Comparison of ENCODE assay signal across 1 cellular context in the genomic region with DNA sequence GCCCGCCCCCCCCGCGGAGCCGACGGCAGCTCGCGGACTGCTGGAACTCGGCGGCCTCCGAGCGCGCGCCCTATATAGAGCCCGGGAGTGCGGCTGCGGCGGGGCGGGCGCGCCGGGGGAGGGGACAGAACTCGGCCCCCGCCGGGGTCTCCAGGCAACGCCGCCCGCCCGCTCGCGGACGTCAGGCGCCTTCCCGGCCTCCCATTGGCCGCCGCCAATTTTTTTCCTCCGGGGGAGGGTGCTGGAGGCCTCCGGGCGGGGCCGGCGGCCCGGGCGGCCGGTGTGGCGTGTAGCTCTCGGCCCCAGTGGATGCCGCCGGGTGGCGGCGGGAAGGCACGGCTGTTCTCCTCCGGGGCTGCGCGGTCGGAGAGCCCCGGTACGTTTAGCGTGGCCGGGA.
TF ChIP-seq lines count a peak whose summit lies in the region.

A gene with protein sequence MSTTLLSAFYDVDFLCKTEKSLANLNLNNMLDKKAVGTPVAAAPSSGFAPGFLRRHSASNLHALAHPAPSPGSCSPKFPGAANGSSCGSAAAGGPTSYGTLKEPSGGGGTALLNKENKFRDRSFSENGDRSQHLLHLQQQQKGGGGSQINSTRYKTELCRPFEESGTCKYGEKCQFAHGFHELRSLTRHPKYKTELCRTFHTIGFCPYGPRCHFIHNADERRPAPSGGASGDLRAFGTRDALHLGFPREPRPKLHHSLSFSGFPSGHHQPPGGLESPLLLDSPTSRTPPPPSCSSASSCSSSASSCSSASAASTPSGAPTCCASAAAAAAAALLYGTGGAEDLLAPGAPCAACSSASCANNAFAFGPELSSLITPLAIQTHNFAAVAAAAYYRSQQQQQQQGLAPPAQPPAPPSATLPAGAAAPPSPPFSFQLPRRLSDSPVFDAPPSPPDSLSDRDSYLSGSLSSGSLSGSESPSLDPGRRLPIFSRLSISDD (minus strand): TSS at position 49 of the 397 bp plus-strand sequence. CDS start 291 bp downstream, outside the sequence.

TF ChIP-seq in HepG2, 621 proteins besides CTCF, POLR2A, EP300 and RAD21 (continued from another document and continues in another):
- TF ChIP-seq, protein P1, sequence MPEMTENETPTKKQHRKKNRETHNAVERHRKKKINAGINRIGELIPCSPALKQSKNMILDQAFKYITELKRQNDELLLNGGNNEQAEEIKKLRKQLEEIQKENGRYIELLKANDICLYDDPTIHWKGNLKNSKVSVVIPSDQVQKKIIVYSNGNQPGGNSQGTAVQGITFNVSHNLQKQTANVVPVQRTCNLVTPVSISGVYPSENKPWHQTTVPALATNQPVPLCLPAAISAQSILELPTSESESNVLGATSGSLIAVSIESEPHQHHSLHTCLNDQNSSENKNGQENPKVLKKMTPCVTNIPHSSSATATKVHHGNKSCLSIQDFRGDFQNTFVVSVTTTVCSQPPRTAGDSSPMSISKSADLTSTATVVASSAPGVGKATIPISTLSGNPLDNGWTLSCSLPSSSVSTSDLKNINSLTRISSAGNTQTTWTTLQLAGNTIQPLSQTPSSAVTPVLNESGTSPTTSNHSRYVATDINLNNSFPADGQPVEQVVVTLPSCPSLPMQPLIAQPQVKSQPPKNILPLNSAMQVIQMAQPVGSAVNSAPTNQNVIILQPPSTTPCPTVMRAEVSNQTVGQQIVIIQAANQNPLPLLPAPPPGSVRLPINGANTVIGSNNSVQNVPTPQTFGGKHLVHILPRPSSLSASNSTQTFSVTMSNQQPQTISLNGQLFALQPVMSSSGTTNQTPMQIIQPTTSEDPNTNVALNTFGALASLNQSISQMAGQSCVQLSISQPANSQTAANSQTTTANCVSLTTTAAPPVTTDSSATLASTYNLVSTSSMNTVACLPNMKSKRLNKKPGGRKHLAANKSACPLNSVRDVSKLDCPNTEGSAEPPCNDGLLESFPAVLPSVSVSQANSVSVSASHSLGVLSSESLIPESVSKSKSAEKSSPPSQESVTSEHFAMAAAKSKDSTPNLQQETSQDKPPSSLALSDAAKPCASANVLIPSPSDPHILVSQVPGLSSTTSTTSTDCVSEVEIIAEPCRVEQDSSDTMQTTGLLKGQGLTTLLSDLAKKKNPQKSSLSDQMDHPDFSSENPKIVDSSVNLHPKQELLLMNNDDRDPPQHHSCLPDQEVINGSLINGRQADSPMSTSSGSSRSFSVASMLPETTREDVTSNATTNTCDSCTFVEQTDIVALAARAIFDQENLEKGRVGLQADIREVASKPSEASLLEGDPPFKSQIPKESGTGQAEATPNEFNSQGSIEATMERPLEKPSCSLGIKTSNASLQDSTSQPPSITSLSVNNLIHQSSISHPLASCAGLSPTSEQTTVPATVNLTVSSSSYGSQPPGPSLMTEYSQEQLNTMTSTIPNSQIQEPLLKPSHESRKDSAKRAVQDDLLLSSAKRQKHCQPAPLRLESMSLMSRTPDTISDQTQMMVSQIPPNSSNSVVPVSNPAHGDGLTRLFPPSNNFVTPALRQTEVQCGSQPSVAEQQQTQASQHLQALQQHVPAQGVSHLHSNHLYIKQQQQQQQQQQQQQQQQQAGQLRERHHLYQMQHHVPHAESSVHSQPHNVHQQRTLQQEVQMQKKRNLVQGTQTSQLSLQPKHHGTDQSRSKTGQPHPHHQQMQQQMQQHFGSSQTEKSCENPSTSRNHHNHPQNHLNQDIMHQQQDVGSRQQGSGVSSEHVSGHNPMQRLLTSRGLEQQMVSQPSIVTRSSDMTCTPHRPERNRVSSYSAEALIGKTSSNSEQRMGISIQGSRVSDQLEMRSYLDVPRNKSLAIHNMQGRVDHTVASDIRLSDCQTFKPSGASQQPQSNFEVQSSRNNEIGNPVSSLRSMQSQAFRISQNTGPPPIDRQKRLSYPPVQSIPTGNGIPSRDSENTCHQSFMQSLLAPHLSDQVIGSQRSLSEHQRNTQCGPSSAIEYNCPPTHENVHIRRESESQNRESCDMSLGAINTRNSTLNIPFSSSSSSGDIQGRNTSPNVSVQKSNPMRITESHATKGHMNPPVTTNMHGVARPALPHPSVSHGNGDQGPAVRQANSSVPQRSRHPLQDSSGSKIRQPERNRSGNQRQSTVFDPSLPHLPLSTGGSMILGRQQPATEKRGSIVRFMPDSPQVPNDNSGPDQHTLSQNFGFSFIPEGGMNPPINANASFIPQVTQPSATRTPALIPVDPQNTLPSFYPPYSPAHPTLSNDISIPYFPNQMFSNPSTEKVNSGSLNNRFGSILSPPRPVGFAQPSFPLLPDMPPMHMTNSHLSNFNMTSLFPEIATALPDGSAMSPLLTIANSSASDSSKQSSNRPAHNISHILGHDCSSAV (CRISPR knock-in tag; IDR thresholded peaks at IDR 0.05; ENCODE audit: borderline replicate concordance): 0 out of 2 replicates have a peak, but pooled peaks have one; percentile 3
- TF ChIP-seq, protein P2, sequence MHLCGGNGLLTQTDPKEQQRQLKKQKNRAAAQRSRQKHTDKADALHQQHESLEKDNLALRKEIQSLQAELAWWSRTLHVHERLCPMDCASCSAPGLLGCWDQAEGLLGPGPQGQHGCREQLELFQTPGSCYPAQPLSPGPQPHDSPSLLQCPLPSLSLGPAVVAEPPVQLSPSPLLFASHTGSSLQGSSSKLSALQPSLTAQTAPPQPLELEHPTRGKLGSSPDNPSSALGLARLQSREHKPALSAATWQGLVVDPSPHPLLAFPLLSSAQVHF (CRISPR knock-in tag; IDR thresholded peaks at IDR 0.05): peak; percentile 67; the same call in 1 of the 2 replicates
- no peak for TF ChIP-seq KLF6 (CRISPR knock-in tag; IDR thresholded peaks at IDR 0.05)
- no peak for TF ChIP-seq RARA (CRISPR knock-in tag; IDR thresholded peaks at IDR 0.05)
- TF ChIP-seq ZNF563 (CRISPR knock-in tag; IDR thresholded peaks at IDR 0.05): peak; percentile 16; the same call in 1 of the 2 replicates
- TF ChIP-seq FOXC1 (CRISPR knock-in tag; IDR thresholded peaks at IDR 0.05; ENCODE audit: borderline replicate concordance): 0 out of 2 replicates have a peak, but pooled peaks have one; percentile 76
- TF ChIP-seq ZFP36 (IDR thresholded peaks at IDR 0.05; ENCODE audit: borderline replicate concordance, low read depth, low read length, partially characterized antibody): no peak
- TF ChIP-seq, protein P3, sequence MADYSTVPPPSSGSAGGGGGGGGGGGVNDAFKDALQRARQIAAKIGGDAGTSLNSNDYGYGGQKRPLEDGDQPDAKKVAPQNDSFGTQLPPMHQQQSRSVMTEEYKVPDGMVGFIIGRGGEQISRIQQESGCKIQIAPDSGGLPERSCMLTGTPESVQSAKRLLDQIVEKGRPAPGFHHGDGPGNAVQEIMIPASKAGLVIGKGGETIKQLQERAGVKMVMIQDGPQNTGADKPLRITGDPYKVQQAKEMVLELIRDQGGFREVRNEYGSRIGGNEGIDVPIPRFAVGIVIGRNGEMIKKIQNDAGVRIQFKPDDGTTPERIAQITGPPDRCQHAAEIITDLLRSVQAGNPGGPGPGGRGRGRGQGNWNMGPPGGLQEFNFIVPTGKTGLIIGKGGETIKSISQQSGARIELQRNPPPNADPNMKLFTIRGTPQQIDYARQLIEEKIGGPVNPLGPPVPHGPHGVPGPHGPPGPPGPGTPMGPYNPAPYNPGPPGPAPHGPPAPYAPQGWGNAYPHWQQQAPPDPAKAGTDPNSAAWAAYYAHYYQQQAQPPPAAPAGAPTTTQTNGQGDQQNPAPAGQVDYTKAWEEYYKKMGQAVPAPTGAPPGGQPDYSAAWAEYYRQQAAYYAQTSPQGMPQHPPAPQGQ (CRISPR knock-in tag; IDR thresholded peaks at IDR 0.05; ENCODE audit: borderline replicate concordance): no peak
- TF ChIP-seq, protein P4, sequence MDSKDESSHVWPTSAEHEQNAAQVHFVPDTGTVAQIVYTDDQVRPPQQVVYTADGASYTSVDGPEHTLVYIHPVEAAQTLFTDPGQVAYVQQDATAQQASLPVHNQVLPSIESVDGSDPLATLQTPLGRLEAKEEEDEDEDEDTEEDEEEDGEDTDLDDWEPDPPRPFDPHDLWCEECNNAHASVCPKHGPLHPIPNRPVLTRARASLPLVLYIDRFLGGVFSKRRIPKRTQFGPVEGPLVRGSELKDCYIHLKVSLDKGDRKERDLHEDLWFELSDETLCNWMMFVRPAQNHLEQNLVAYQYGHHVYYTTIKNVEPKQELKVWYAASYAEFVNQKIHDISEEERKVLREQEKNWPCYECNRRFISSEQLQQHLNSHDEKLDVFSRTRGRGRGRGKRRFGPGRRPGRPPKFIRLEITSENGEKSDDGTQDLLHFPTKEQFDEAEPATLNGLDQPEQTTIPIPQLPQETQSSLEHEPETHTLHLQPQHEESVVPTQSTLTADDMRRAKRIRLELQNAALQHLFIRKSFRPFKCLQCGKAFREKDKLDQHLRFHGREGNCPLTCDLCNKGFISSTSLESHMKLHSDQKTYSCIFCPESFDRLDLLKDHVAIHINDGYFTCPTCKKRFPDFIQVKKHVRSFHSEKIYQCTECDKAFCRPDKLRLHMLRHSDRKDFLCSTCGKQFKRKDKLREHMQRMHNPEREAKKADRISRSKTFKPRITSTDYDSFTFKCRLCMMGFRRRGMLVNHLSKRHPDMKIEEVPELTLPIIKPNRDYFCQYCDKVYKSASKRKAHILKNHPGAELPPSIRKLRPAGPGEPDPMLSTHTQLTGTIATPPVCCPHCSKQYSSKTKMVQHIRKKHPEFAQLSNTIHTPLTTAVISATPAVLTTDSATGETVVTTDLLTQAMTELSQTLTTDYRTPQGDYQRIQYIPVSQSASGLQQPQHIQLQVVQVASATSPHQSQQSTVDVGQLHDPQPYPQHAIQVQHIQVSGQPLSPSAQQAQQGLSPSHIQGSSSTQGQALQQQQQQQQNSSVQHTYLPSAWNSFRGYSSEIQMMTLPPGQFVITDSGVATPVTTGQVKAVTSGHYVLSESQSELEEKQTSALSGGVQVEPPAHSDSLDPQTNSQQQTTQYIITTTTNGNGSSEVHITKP (CRISPR knock-in tag; IDR thresholded peaks at IDR 0.05; ENCODE audit: low read depth): no peak
- no peak for TF ChIP-seq TCF12 (IDR thresholded peaks at IDR 0.05)
- TF ChIP-seq TCF12 (CRISPR knock-in tag; IDR thresholded peaks at IDR 0.05): 0 out of 2 replicates have a peak, but pooled peaks have one; percentile 23
- peak; percentile 39; the same call in 1 of the 2 replicates for TF ChIP-seq ZNF124 (CRISPR knock-in tag; IDR thresholded peaks at IDR 0.05)
- TF ChIP-seq, protein P5, sequence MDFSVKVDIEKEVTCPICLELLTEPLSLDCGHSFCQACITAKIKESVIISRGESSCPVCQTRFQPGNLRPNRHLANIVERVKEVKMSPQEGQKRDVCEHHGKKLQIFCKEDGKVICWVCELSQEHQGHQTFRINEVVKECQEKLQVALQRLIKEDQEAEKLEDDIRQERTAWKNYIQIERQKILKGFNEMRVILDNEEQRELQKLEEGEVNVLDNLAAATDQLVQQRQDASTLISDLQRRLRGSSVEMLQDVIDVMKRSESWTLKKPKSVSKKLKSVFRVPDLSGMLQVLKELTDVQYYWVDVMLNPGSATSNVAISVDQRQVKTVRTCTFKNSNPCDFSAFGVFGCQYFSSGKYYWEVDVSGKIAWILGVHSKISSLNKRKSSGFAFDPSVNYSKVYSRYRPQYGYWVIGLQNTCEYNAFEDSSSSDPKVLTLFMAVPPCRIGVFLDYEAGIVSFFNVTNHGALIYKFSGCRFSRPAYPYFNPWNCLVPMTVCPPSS (IDR thresholded peaks at IDR 0.05): no peak
- no peak for TF ChIP-seq ZNF891 (CRISPR knock-in tag; IDR thresholded peaks at IDR 0.05)
- no peak; the same call in 1 of the 2 replicates for TF ChIP-seq NFATC3 (CRISPR knock-in tag; IDR thresholded peaks at IDR 0.05)
- TF ChIP-seq, protein P6, sequence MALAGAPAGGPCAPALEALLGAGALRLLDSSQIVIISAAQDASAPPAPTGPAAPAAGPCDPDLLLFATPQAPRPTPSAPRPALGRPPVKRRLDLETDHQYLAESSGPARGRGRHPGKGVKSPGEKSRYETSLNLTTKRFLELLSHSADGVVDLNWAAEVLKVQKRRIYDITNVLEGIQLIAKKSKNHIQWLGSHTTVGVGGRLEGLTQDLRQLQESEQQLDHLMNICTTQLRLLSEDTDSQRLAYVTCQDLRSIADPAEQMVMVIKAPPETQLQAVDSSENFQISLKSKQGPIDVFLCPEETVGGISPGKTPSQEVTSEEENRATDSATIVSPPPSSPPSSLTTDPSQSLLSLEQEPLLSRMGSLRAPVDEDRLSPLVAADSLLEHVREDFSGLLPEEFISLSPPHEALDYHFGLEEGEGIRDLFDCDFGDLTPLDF (CRISPR knock-in tag; IDR thresholded peaks at IDR 0.05): peak; percentile 77
- peak; percentile 36 for TF ChIP-seq ZSCAN31 (CRISPR knock-in tag; IDR thresholded peaks at IDR 0.05; ENCODE audit: low read depth)
- no peak for TF ChIP-seq ZFP36L1 (CRISPR knock-in tag; IDR thresholded peaks at IDR 0.05)
- TF ChIP-seq TP53 (CRISPR knock-in tag; conservative IDR thresholded peaks at IDR 0.05): 0 out of 2 replicates have a peak, but pooled peaks have one; percentile 64
- TF ChIP-seq GABPB1 (CRISPR knock-in tag; IDR thresholded peaks at IDR 0.05): peak; percentile 27
- TF ChIP-seq STAG1 (CRISPR knock-in tag; IDR thresholded peaks at IDR 0.05): no peak; the same call in 1 of the 2 replicates
- TF ChIP-seq GABPA (IDR thresholded peaks at IDR 0.05; ENCODE audit: low read depth, low read length): no peak
- no peak for TF ChIP-seq GABPA (CRISPR knock-in tag; IDR thresholded peaks at IDR 0.05; ENCODE audit: low read depth)
- TF ChIP-seq ZNF451 (CRISPR knock-in tag; IDR thresholded peaks at IDR 0.05): no peak
- 0 out of 2 replicates have a peak, but pooled peaks have one; percentile 12 for TF ChIP-seq ZNF317 (CRISPR knock-in tag; IDR thresholded peaks at IDR 0.05)
- TF ChIP-seq, protein P7, sequence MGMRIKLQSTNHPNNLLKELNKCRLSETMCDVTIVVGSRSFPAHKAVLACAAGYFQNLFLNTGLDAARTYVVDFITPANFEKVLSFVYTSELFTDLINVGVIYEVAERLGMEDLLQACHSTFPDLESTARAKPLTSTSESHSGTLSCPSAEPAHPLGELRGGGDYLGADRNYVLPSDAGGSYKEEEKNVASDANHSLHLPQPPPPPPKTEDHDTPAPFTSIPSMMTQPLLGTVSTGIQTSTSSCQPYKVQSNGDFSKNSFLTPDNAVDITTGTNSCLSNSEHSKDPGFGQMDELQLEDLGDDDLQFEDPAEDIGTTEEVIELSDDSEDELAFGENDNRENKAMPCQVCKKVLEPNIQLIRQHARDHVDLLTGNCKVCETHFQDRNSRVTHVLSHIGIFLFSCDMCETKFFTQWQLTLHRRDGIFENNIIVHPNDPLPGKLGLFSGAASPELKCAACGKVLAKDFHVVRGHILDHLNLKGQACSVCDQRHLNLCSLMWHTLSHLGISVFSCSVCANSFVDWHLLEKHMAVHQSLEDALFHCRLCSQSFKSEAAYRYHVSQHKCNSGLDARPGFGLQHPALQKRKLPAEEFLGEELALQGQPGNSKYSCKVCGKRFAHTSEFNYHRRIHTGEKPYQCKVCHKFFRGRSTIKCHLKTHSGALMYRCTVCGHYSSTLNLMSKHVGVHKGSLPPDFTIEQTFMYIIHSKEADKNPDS (CRISPR knock-in tag; IDR thresholded peaks at IDR 0.05): no peak
- TF ChIP-seq KLF15 (CRISPR knock-in tag; IDR thresholded peaks at IDR 0.05; ENCODE audit: borderline replicate concordance): 0 out of 2 replicates have a peak, but pooled peaks have one; percentile 7
- TF ChIP-seq ZNF138 (CRISPR knock-in tag; IDR thresholded peaks at IDR 0.05; ENCODE audit: low read depth): 0 out of 2 replicates have a peak, but pooled peaks have one; percentile 22
- TF ChIP-seq RFX5 (IDR thresholded peaks at IDR 0.05; ENCODE audit: low read depth, low read length): peak; percentile 67; the same call in 1 of the 2 replicates
- 0 out of 2 replicates have a peak, but pooled peaks have one; percentile 15 for TF ChIP-seq MEIS2 (CRISPR knock-in tag; IDR thresholded peaks at IDR 0.05)
- TF ChIP-seq PHF20 (CRISPR knock-in tag; IDR thresholded peaks at IDR 0.05): peak; percentile 54; the same call in 1 of the 2 replicates
- TF ChIP-seq MED1 (CRISPR knock-in tag; IDR thresholded peaks at IDR 0.05): peak; percentile 4; the same call in 1 of the 2 replicates
